ENCODE assay signal across 8 cellular contexts in the genomic region with DNA sequence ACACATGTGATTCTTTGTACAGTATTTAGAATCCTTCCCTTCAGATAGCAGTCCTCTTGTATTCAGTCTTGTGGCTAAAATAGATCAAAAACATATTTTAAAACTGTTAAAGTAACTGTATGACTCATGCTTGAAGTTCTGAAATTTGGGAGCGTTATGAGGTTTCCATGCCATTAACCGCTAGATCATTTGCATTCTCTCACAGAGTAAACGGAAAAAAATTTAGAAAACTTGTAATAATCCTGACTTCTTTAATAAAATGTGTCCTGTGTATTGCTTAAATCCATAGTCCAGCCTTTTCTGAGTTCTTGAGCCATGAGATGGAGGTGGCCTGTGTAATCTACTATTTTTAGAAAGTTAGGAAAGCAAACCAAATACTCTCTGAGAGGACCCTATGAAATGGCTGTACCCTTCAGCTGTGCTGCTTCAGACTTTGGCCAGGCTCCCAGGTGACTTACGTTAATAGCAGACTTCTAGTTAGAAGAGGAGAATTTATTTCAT. TPM values are rescaled to one million over a fixed set of nuclear protein-coding genes. Genes with fewer than 3 reads are reported as not detected.
DNase-seq lines count a peak whose midpoint lies in the region; ATAC-seq, FAIRE-seq and TF ChIP-seq lines count a peak whose summit lies in the region.

No MANE protein-coding gene starts in this region.

- no peak overlapping the region for H3K4me3 Mint-ChIP-seq in glutamatergic neuron (ENCODE audit: unreplicated experiment)

- peaks cover 3% of the 10 kb centered on the region for H3K27me3 Mint-ChIP-seq in glutamatergic neuron (ENCODE audit: unreplicated experiment)

- DNase-seq in AG09309 (ENCODE audit: low read depth) (peak; percentile 93), GM19239 (ENCODE audit: insufficient read length, low spot score) (no peak), SW480 (ENCODE audit: low spot score) (peak; percentile 26), glutamatergic neuron (no peak), smooth muscle cell of the brain vasculature (ENCODE audit: low read depth, low spot score) (peak; percentile 17), NCI-H2171 (lab: John Stamatoyannopoulos, UW) (no peak), HuH-7.5 (ENCODE audit: low spot score) (no peak)

- FAIRE-seq in GM19239 (lab: Jason Lieb, UNC) = peak; percentile 37

- H3K9me3 Mint-ChIP-seq in glutamatergic neuron (ENCODE audit: unreplicated experiment) = peaks cover 4% of the 10 kb centered on the region

- peak; percentile 66 for ATAC-seq in HG03139 (IDR thresholded peaks at IDR 0.05; ENCODE audit: unreplicated experiment)

- H3K27ac Mint-ChIP-seq in glutamatergic neuron (ENCODE audit: unreplicated experiment) = peak overlapping the region; percentile 3

- no peaks in the 10 kb centered on the region for H3K36me3 Mint-ChIP-seq in glutamatergic neuron (ENCODE audit: unreplicated experiment)

- peaks cover 48% of the 10 kb centered on the region for H3K4me1 Mint-ChIP-seq in glutamatergic neuron (ENCODE audit: low read depth, unreplicated experiment)

- TF ChIP-seq CTCF in AG09309 (IDR thresholded peaks at IDR 0.05; ENCODE audit: control insufficient read depth, insufficient read depth, low read depth, low read length, missing control alignments) (no peak), glutamatergic neuron (IDR thresholded peaks at IDR 0.05; ENCODE audit: partially characterized antibody, unreplicated experiment) (no peak)

- no peak overlapping the region for H3K4me3 ChIP-seq in AG09309 (ENCODE audit: control insufficient read depth, low read depth, low read length)

RNA-seq across cellular contexts. Expression of gene MBNL1, which starts 33.8 kb away (rescaled TPM):
- total RNA-seq in glutamatergic neuron (ENCODE audit: unreplicated experiment) = 36.6 TPM

Comparison
In these comparisons a context has a peak if more than half of its experiments do, and no peak if none do; other contexts are left out.
1. DNase-seq: peak in AG09309 (single experiment), SW480 (single experiment) and smooth muscle cell of the brain vasculature (single experiment); none in GM19239 (single experiment), glutamatergic neuron (single experiment), NCI-H2171 (single experiment) and HuH-7.5 (single experiment).